ENCODE assay signal across 2 cellular contexts in the genomic region with DNA sequence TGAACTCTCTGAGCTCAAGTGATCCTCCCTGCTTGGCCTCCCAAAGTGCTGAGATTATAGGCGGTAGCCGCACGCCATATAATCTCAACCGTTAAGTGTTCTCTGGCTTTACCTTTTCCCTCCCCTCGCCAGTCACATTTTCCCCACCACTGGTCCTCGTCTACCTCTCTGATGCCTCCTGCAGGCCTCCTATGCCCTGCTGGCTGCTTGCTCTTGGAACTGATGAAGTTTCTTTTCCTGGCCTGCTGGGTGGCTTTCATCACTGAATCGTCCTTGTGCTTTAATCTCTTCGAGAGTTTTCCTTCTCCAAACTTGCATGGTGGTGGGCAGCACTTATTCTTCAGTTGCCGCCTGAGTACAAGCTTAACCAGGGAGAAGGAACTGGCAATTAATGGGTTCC.
A peak's percentile ranks its signal among the peaks of the same experiment; 100 is the strongest.
TF ChIP-seq lines count a peak whose summit lies in the region.

No MANE protein-coding gene starts in this region.

TF ChIP-seq in HepG2, 621 proteins besides CTCF, POLR2A, EP300 and RAD21:
- TF ChIP-seq STAG1 (CRISPR knock-in tag; IDR thresholded peaks at IDR 0.05), result peak; percentile 46
- TF ChIP-seq ZFP62 (CRISPR knock-in tag; IDR thresholded peaks at IDR 0.05), result no peak
- no peak for TF ChIP-seq ZNF614 (CRISPR knock-in tag; IDR thresholded peaks at IDR 0.05; ENCODE audit: borderline replicate concordance)
- TF ChIP-seq SMC3 (IDR thresholded peaks at IDR 0.05; ENCODE audit: low read length), result peak; percentile 25; the same call in 1 of the 2 replicates
TF ChIP-seq in HepG2: peak in this region for 2.

TF ChIP-seq in WTC11, 78 proteins besides CTCF, POLR2A, EP300 and RAD21:
- no peak for TF ChIP-seq IRF2 (CRISPR knock-in tag; IDR thresholded peaks at IDR 0.05; ENCODE audit: borderline replicate concordance, low read depth)
- TF ChIP-seq, protein P1, sequence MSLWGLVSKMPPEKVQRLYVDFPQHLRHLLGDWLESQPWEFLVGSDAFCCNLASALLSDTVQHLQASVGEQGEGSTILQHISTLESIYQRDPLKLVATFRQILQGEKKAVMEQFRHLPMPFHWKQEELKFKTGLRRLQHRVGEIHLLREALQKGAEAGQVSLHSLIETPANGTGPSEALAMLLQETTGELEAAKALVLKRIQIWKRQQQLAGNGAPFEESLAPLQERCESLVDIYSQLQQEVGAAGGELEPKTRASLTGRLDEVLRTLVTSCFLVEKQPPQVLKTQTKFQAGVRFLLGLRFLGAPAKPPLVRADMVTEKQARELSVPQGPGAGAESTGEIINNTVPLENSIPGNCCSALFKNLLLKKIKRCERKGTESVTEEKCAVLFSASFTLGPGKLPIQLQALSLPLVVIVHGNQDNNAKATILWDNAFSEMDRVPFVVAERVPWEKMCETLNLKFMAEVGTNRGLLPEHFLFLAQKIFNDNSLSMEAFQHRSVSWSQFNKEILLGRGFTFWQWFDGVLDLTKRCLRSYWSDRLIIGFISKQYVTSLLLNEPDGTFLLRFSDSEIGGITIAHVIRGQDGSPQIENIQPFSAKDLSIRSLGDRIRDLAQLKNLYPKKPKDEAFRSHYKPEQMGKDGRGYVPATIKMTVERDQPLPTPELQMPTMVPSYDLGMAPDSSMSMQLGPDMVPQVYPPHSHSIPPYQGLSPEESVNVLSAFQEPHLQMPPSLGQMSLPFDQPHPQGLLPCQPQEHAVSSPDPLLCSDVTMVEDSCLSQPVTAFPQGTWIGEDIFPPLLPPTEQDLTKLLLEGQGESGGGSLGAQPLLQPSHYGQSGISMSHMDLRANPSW (CRISPR knock-in tag; conservative IDR thresholded peaks at IDR 0.05; ENCODE audit: low read depth), result no peak
- TF ChIP-seq ZNF671 (CRISPR knock-in tag; IDR thresholded peaks at IDR 0.05), result no peak
- no peak for TF ChIP-seq ZNF138 (CRISPR knock-in tag; conservative IDR thresholded peaks at IDR 0.05)
- TF ChIP-seq, protein P2, sequence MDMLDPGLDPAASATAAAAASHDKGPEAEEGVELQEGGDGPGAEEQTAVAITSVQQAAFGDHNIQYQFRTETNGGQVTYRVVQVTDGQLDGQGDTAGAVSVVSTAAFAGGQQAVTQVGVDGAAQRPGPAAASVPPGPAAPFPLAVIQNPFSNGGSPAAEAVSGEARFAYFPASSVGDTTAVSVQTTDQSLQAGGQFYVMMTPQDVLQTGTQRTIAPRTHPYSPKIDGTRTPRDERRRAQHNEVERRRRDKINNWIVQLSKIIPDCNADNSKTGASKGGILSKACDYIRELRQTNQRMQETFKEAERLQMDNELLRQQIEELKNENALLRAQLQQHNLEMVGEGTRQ (CRISPR knock-in tag; IDR thresholded peaks at IDR 0.05), result no peak
- TF ChIP-seq, protein P3, sequence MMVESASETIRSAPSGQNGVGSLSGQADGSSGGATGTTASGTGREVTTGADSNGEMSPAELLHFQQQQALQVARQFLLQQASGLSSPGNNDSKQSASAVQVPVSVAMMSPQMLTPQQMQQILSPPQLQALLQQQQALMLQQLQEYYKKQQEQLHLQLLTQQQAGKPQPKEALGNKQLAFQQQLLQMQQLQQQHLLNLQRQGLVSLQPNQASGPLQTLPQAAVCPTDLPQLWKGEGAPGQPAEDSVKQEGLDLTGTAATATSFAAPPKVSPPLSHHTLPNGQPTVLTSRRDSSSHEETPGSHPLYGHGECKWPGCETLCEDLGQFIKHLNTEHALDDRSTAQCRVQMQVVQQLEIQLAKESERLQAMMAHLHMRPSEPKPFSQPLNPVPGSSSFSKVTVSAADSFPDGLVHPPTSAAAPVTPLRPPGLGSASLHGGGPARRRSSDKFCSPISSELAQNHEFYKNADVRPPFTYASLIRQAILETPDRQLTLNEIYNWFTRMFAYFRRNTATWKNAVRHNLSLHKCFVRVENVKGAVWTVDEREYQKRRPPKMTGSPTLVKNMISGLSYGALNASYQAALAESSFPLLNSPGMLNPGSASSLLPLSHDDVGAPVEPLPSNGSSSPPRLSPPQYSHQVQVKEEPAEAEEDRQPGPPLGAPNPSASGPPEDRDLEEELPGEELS (CRISPR knock-in tag; IDR thresholded peaks at IDR 0.05), result no peak
